ENCODE assay signal across 12 cellular contexts in genomic region chr9:133700861-133701320, GRCh38. TPM values are rescaled to one million over a fixed set of nuclear protein-coding genes. Genes with fewer than 3 reads are reported as not detected.
A peak's percentile ranks its signal among the peaks of the same experiment; 100 is the strongest.
DNase-seq lines count a peak whose midpoint lies in the region; ATAC-seq and TF ChIP-seq lines count a peak whose summit lies in the region.
"Had no signal": no experiment of that assay in that cellular context is flagged by ENCODE, and none has a peak within 500 bp of the region (broad histone marks: within the 10 kb centered on the region; RNA-seq: fewer than 3 reads in every experiment).

No MANE protein-coding gene starts in this region.

- no peaks in the 10 kb centered on the region for H3K27me3 Mint-ChIP-seq in activated T-cell treated with anti-CD3 and anti-CD28 coated beads, Interleukin-2, amount 50 U/mL, for 72 hours (ENCODE audit: low read depth)
- peaks cover 8% of the 10 kb centered on the region for H3K27me3 Mint-ChIP-seq in endothelial cell (ENCODE audit: unreplicated experiment)

- peak overlapping the region; percentile 73 for H3K4me3 ChIP-seq in WERI-Rb-1 (ENCODE audit: low read depth, low read length)
- H3K4me3 ChIP-seq: HAP-1, suprapubic skin had no signal

- no peak for DNase-seq in activated T-cell treated with anti-CD3 and anti-CD28 coated beads, Interleukin-2, amount 50 U/mL, for 72 hours
- DNase-seq in activated T-cell treated with anti-CD3 and anti-CD28 coated beads, Interleukin-2, amount 50 U/mL, for 48 hours, result no peak
- DNase-seq in WERI-Rb-1 (no peak), endothelial cell (ENCODE audit: low spot score) (no peak), foreskin melanocyte (no peak), NCI-H2029 (lab: John Stamatoyannopoulos, UW) (no peak), GM20000 (ENCODE audit: low spot score) (no peak)
- DNase-seq in stimulated activated naive CD8-positive, alpha-beta T cell treated with anti-CD3 and anti-CD28 coated beads, Interleukin-15, Interleukin-2, amounts not matched to agents 100 U/mL and 50 U/mL, for 24 hours, result no peak
- DNase-seq: SK-N-SH had no signal

- no peaks in the 10 kb centered on the region for H3K27me3 ChIP-seq in WERI-Rb-1 (ENCODE audit: insufficient read depth, low read depth, severe bottlenecking)

- H3K27ac ChIP-seq in WERI-Rb-1, result peak overlapping the region; percentile 80
- H3K27ac ChIP-seq: KMS-11, suprapubic skin had no signal

- ATAC-seq in activated T-cell treated with anti-CD3 and anti-CD28 coated beads, Interleukin-2, amount 50 U/mL, for 72 hours (replicated peaks in 1 of 2), result peak; percentile 28 to 29
- ATAC-seq in stimulated activated naive CD8-positive, alpha-beta T cell treated with anti-CD3 and anti-CD28 coated beads, Interleukin-15, Interleukin-2, amounts not matched to agents 100 U/mL and 50 U/mL, for 24 hours, result peak; percentile 21

- H3K9me3 Mint-ChIP-seq in activated T-cell treated with anti-CD3 and anti-CD28 coated beads, Interleukin-2, amount 50 U/mL, for 72 hours, result no peaks in the 10 kb centered on the region
- no peaks in the 10 kb centered on the region for H3K9me3 Mint-ChIP-seq in endothelial cell (ENCODE audit: unreplicated experiment)

- H3K9me3 ChIP-seq in WERI-Rb-1 (ENCODE audit: severe bottlenecking), result no peaks in the 10 kb centered on the region
- H3K9me3 ChIP-seq: HAP-1, SK-N-SH, suprapubic skin had no signal

- H3K27ac Mint-ChIP-seq in activated T-cell treated with anti-CD3 and anti-CD28 coated beads, Interleukin-2, amount 50 U/mL, for 72 hours, result no peak overlapping the region
- peak overlapping the region; percentile 76 for H3K27ac Mint-ChIP-seq in endothelial cell (ENCODE audit: unreplicated experiment)

- H3K36me3 Mint-ChIP-seq in activated T-cell treated with anti-CD3 and anti-CD28 coated beads, Interleukin-2, amount 50 U/mL, for 72 hours (ENCODE audit: insufficient read depth in 2 of 2), result peaks cover 0 to 2% of the 10 kb centered on the region in 2 donors
- H3K36me3 Mint-ChIP-seq in endothelial cell (ENCODE audit: low read depth, unreplicated experiment), result no peaks in the 10 kb centered on the region

- peaks cover 38% of the 10 kb centered on the region for H3K4me1 Mint-ChIP-seq in activated T-cell treated with anti-CD3 and anti-CD28 coated beads, Interleukin-2, amount 50 U/mL, for 72 hours (ENCODE audit: low read depth)
- H3K4me1 Mint-ChIP-seq in endothelial cell (ENCODE audit: unreplicated experiment), result peaks cover 11% of the 10 kb centered on the region

- peak overlapping the region; percentile 89 to 90 for H3K4me3 Mint-ChIP-seq in activated T-cell treated with anti-CD3 and anti-CD28 coated beads, Interleukin-2, amount 50 U/mL, for 72 hours
- H3K4me3 Mint-ChIP-seq in endothelial cell (ENCODE audit: unreplicated experiment), result no peak overlapping the region

- peaks cover 72% of the 10 kb centered on the region for H3K36me3 ChIP-seq in WERI-Rb-1
- H3K36me3 ChIP-seq: HAP-1, suprapubic skin had no signal

- TF ChIP-seq CTCF in WERI-Rb-1 (IDR thresholded peaks at IDR 0.05; ENCODE audit: low read depth, low read length), result no peak
- TF ChIP-seq CTCF in endothelial cell (IDR thresholded peaks at IDR 0.05; ENCODE audit: unreplicated experiment), result no peak
- no peak for TF ChIP-seq CTCF in GM20000 (IDR thresholded peaks at IDR 0.05; ENCODE audit: extremely low read depth, missing control alignments)

RNA-seq across cellular contexts. Expression of gene SARDH, which starts 37.3 kb away (rescaled TPM):
- 1 to 10 TPM; 1.6 to 4.7 TPM for total RNA-seq in activated T-cell treated with anti-CD3 and anti-CD28 coated beads, Interleukin-2, amount 50 U/mL, for 72 hours
- total RNA-seq in endothelial cell (ENCODE audit: unreplicated experiment), result 5.0 TPM
